ENCODE assay signal across 18 cellular contexts in the genomic region with DNA sequence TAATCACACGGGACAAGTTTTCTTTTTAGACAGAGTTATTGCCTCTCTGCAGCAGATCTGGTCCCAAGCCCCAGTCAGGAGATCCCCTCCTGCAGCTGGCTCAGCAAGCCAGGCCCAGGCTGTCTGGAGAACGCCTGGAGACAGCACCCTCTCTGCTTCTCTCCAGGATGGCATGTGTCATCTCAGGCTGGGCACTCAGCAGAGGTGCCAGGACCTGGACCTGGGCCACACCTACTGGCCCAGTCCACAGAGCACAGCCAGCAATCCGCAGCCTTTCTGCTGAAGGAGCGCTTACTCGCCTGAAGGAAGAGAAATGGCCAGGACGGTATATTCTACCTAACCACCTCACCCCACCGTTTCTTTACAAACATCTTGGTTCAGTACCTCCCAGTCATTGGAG. TPM values are rescaled to one million over a fixed set of nuclear protein-coding genes. Genes with fewer than 3 reads are reported as not detected.
DNase-seq lines count a peak whose midpoint lies in the region; ATAC-seq and TF ChIP-seq lines count a peak whose summit lies in the region.
"Had no signal": no experiment of that assay in that cellular context is flagged by ENCODE, and none has a peak within 500 bp of the region (broad histone marks: within the 10 kb centered on the region; RNA-seq: fewer than 3 reads in every experiment).

No MANE protein-coding gene starts in this region.

- no peak for TF ChIP-seq CTCF in C4-2B (conservative IDR thresholded peaks at IDR 0.05)
- TF ChIP-seq CTCF in spleen (IDR thresholded peaks at IDR 0.05 in 8 of 11, conservative IDR thresholded peaks at IDR 0.05 in 3 of 11) = no peak
- TF ChIP-seq CTCF in heart left ventricle (IDR thresholded peaks at IDR 0.05) = no peak

- no peaks in the 10 kb centered on the region for H3K36me3 ChIP-seq in spleen
- no peaks in the 10 kb centered on the region for H3K36me3 ChIP-seq in heart left ventricle

- peaks cover 7 to 37% (median 24%) of the 10 kb centered on the region in 6 donors for H3K4me1 ChIP-seq in spleen
- peaks cover 0 to 22% (median 7%) of the 10 kb centered on the region in 12 donors for H3K4me1 ChIP-seq in heart left ventricle

- H3K4me3 ChIP-seq in spleen (no peak overlapping the region), heart left ventricle (no peak overlapping the region)

- 75 to 86% (median 82%) methylated on average over 7 of the region's 7 CpGs for WGBS in spleen, 5 donors
- 84 to 87% (median 85%) methylated on average over 7 of the region's 7 CpGs for WGBS in heart left ventricle, 4 donors

- H3K9me3 ChIP-seq in spleen (no peaks in the 10 kb centered on the region), heart left ventricle (no peaks in the 10 kb centered on the region)

- TF ChIP-seq POLR2A in spleen (IDR thresholded peaks at IDR 0.05) = no peak
- no peak for TF ChIP-seq POLR2A in heart left ventricle (IDR thresholded peaks at IDR 0.05)

- DNase-seq in cerebellar cortex (ENCODE audit: low spot score) (peak; percentile 72), islet precursor cell (peak; percentile 40), spleen (peak; percentile 48), heart left ventricle (no peak), NCI-H345 treated with DMSO at 0.1 percent for 48 hours (lab: John Stamatoyannopoulos, UW; ENCODE audit: unreplicated experiment) (no peak)
- no peak for DNase-seq in activated T-cell treated with anti-CD3 and anti-CD28 coated beads, Interleukin-2, amount 50 U/mL, for 1 hour
- DNase-seq: Calu3; CD8-positive, alpha-beta T cell; EL; GOT3; Karpas-422; MM.1S; NCI-H1105; NCI-H2081 treated with DMSO at 0.1 percent for 48 hours had no signal

- H3K27me3 ChIP-seq in spleen (replicated peaks in 1 of 7) (peaks cover 0 to 11% (median 0%) of the 10 kb centered on the region in 7 donors), heart left ventricle (no peaks in the 10 kb centered on the region)

- H3K27ac ChIP-seq in C4-2B = peak overlapping the region; percentile 84
- H3K27ac ChIP-seq in spleen = no peak overlapping the region
- no peak overlapping the region for H3K27ac ChIP-seq in heart left ventricle

- intact Hi-C loops in spleen (cut with DNase I; ENCODE audit: low total_unique reads) (no loop called here), heart left ventricle (cut with DNase I) (loop anchor here in 1 of 10 donors (10.0 kb wide), 1 partner anchor 182 kb away; no protein-coding TSS in a partner anchor)

- no peak for ATAC-seq in heart left ventricle
- ATAC-seq: CD8-positive, alpha-beta T cell; HCT116; Panc1; Right ventricle myocardium inferior had no signal

RNA-seq across cellular contexts. Expression of a gene that starts 4.7 kb away (rescaled TPM):
- total RNA-seq in spleen (100 to 1,000 TPM in 6 of 7 donors, 10 to 100 TPM in 1; 98.9 to 140 (median 120) TPM), heart left ventricle (10 to 100 TPM; 29.3 to 68.9 (median 43.1) TPM)
- polyA plus RNA-seq in spleen (10 to 100 TPM; 29.5 to 67.1 (median 38.0) TPM), heart left ventricle (10 to 100 TPM; 31.1 to 49.9 TPM)

RNA-seq across cellular contexts. Expression of a gene that starts 53.8 kb away (rescaled TPM):
- total RNA-seq in spleen (10 to 100 TPM; 46.2 to 88.4 (median 48.0) TPM), heart left ventricle (10 to 100 TPM in 6 of 9 donors, 1 to 10 TPM in 3; 8.5 to 14.4 (median 12.3) TPM)
- polyA plus RNA-seq in spleen (100 to 1,000 TPM in 1 of 3 donors, 10 to 100 TPM in 2; 34.9 to 107 (median 58.7) TPM), heart left ventricle (10 to 100 TPM; 10.4 to 24.1 TPM)

Comparison
In these comparisons a context has a peak if more than half of its experiments do, and no peak if none do; other contexts are left out.
1. DNase-seq: peak in cerebellar cortex (single experiment), islet precursor cell (single experiment) and spleen (single experiment); none in heart left ventricle (0 of 5), activated T-cell treated with anti-CD3 and anti-CD28 coated beads, Interleukin-2, amount 50 U/mL, for 1 hour (single experiment) and NCI-H345 treated with DMSO at 0.1 percent for 48 hours (single experiment).